2 cellular contexts compared by ENCODE assay signal in genomic region chr5:61301820-61302563, GRCh38.
A peak's percentile ranks its signal among the peaks of the same experiment; 100 is the strongest.
TF ChIP-seq lines count a peak whose summit lies in the region.

No MANE protein-coding gene starts in this region.

TF ChIP-seq in A549, 52 proteins besides CTCF, POLR2A, EP300 and RAD21 (continues in another document):
- TF ChIP-seq ESRRA (IDR thresholded peaks at IDR 0.05; ENCODE audit: borderline replicate concordance, low read length) (no peak), CBX2 (IDR thresholded peaks at IDR 0.05; ENCODE audit: borderline replicate concordance, low read depth) (no peak), ZNF302 (CRISPR knock-in tag; IDR thresholded peaks at IDR 0.05) (no peak), HOXB5 (CRISPR knock-in tag; IDR thresholded peaks at IDR 0.05) (no peak), TP53 (CRISPR knock-in tag; IDR thresholded peaks at IDR 0.05) (no peak), HMGXB4 (CRISPR knock-in tag; IDR thresholded peaks at IDR 0.05; ENCODE audit: borderline replicate concordance) (0 out of 2 replicates have a peak, but pooled peaks have one; percentile 34), JUNB (IDR thresholded peaks at IDR 0.05) (peak; percentile 75), ZC3H11A (IDR thresholded peaks at IDR 0.05) (no peak), MAZ (IDR thresholded peaks at IDR 0.05; ENCODE audit: borderline replicate concordance, low read depth, low read length) (no peak), POLR2AphosphoS2 (conservative IDR thresholded peaks at IDR 0.05; ENCODE audit: low read length) (0 out of 2 replicates have a peak, but pooled peaks have one; percentile 53), SREBF2 (IDR thresholded peaks at IDR 0.05) (no peak), FOXS1 (CRISPR knock-in tag; IDR thresholded peaks at IDR 0.05) (no peak), CHD2 (IDR thresholded peaks at IDR 0.05; ENCODE audit: low read length, partially characterized antibody) (no peak), RFX5 (IDR thresholded peaks at IDR 0.05) (no peak), KDM5A (IDR thresholded peaks at IDR 0.05) (no peak), RNF2 (IDR thresholded peaks at IDR 0.05; ENCODE audit: borderline replicate concordance, low read depth) (no peak), NPAS2 (CRISPR knock-in tag; IDR thresholded peaks at IDR 0.05; ENCODE audit: borderline replicate concordance) (no peak), ZSCAN20 (CRISPR knock-in tag; IDR thresholded peaks at IDR 0.05) (no peak), KDM1A (IDR thresholded peaks at IDR 0.05; ENCODE audit: low read depth) (no peak), MAFK (IDR thresholded peaks at IDR 0.05; ENCODE audit: partially characterized antibody) (peak; percentile 76), HOXB13 (CRISPR knock-in tag; IDR thresholded peaks at IDR 0.05; ENCODE audit: low read depth) (no peak), EHF (CRISPR knock-in tag; IDR thresholded peaks at IDR 0.05) (no peak), RCOR1 (IDR thresholded peaks at IDR 0.05; ENCODE audit: low read depth, low read length) (no peak), FOSB (CRISPR knock-in tag; IDR thresholded peaks at IDR 0.05) (no peak), RARB (CRISPR knock-in tag; IDR thresholded peaks at IDR 0.05) (no peak), TFCP2L1 (CRISPR knock-in tag; IDR thresholded peaks at IDR 0.05) (no peak), USF2 (IDR thresholded peaks at IDR 0.05) (no peak), JUN (IDR thresholded peaks at IDR 0.05) (peak in 1 of 2 experiments; percentile 79; a peak in 3 of 5 replicates), ZFP36 (IDR thresholded peaks at IDR 0.05; ENCODE audit: borderline replicate concordance, partially characterized antibody) (no peak), MYC (IDR thresholded peaks at IDR 0.05; ENCODE audit: borderline replicate concordance, low read length) (no peak), HEYL (CRISPR knock-in tag; IDR thresholded peaks at IDR 0.05) (no peak)
- TF ChIP-seq, protein P1, sequence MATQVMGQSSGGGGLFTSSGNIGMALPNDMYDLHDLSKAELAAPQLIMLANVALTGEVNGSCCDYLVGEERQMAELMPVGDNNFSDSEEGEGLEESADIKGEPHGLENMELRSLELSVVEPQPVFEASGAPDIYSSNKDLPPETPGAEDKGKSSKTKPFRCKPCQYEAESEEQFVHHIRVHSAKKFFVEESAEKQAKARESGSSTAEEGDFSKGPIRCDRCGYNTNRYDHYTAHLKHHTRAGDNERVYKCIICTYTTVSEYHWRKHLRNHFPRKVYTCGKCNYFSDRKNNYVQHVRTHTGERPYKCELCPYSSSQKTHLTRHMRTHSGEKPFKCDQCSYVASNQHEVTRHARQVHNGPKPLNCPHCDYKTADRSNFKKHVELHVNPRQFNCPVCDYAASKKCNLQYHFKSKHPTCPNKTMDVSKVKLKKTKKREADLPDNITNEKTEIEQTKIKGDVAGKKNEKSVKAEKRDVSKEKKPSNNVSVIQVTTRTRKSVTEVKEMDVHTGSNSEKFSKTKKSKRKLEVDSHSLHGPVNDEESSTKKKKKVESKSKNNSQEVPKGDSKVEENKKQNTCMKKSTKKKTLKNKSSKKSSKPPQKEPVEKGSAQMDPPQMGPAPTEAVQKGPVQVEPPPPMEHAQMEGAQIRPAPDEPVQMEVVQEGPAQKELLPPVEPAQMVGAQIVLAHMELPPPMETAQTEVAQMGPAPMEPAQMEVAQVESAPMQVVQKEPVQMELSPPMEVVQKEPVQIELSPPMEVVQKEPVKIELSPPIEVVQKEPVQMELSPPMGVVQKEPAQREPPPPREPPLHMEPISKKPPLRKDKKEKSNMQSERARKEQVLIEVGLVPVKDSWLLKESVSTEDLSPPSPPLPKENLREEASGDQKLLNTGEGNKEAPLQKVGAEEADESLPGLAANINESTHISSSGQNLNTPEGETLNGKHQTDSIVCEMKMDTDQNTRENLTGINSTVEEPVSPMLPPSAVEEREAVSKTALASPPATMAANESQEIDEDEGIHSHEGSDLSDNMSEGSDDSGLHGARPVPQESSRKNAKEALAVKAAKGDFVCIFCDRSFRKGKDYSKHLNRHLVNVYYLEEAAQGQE (IDR thresholded peaks at IDR 0.05): no peak
- TF ChIP-seq, protein P2, sequence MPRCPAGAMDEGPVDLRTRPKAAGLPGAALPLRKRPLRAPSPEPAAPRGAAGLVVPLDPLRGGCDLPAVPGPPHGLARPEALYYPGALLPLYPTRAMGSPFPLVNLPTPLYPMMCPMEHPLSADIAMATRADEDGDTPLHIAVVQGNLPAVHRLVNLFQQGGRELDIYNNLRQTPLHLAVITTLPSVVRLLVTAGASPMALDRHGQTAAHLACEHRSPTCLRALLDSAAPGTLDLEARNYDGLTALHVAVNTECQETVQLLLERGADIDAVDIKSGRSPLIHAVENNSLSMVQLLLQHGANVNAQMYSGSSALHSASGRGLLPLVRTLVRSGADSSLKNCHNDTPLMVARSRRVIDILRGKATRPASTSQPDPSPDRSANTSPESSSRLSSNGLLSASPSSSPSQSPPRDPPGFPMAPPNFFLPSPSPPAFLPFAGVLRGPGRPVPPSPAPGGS (IDR thresholded peaks at IDR 0.05): no peak
- TF ChIP-seq, protein P3, sequence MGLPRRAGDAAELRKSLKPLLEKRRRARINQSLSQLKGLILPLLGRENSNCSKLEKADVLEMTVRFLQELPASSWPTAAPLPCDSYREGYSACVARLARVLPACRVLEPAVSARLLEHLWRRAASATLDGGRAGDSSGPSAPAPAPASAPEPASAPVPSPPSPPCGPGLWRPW (IDR thresholded peaks at IDR 0.05): no peak

TF ChIP-seq in endothelial cell of umbilical vein, 7 proteins besides CTCF, POLR2A, EP300 and RAD21:
- TF ChIP-seq FOS (IDR thresholded peaks at IDR 0.05; ENCODE audit: borderline replicate concordance, insufficient read depth, low read length) (peak; percentile 41), GATA2 (IDR thresholded peaks at IDR 0.05; ENCODE audit: insufficient read depth, insufficient read length, low read depth, low read length) (no peak), POLR2AphosphoS5 (IDR thresholded peaks at IDR 0.05; ENCODE audit: insufficient read depth, low read depth, low read length) (peak; percentile 39), JUN (IDR thresholded peaks at IDR 0.05; ENCODE audit: borderline replicate concordance, insufficient read depth, insufficient read length, low read depth) (peak; percentile 21)
- TF ChIP-seq, protein P4, sequence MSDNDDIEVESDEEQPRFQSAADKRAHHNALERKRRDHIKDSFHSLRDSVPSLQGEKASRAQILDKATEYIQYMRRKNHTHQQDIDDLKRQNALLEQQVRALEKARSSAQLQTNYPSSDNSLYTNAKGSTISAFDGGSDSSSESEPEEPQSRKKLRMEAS (IDR thresholded peaks at IDR 0.05; ENCODE audit: insufficient read depth, insufficient read length): no peak
